2 cellular contexts compared by ENCODE assay signal in the genomic region with DNA sequence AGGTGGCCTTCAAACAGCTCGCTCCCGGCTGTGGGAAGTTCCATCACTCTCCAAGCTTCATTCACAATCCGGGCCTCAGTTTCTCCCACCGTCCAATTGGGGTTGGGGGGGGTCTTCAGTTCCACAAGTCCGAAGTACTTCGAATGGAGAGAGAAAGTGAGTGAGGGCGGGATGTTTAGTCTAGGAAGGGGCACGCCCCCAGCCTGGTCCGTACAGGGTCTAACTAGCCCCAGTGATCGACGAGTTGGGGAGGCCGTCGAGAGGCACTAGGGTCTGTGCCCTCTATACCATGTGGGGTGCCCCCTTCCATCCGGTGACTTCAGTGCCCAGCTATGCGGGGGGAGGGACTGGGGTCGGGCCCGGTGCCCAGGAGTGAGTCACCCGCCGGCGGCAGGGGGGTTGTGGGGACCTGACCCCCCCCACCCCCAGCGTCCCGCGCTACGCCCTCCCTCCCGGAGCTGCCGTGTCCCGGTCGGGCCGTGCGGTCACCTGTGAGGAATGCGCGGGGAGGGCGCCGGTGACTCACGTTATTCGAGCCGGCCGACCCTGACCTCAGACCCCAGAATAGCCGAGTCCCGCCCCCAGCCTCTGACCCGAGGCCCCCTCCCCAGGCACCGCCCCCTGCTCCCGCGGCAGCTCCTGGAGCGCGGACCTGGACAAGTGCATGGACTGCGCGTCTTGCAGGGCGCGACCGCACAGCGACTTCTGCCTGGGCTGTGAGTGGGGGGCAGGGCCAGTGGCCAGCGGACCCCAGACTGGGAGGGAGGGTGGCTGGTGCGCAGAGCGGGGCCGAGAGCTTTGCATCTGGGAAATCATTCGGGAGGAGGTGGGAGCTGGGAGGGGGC.
TF ChIP-seq lines count a peak whose summit lies in the region.

No MANE protein-coding gene starts in this region.

TF ChIP-seq in HEK293, 187 proteins besides CTCF, POLR2A, EP300 and RAD21 (continued from another document and continues in another):
- TF ChIP-seq ZNF2 (tag by site-specific recombination; IDR thresholded peaks at IDR 0.05) = no peak; the same call in 1 of the 2 replicates
- TF ChIP-seq PRDM1 (tag by site-specific recombination; IDR thresholded peaks at IDR 0.05) = no peak
- TF ChIP-seq, protein P1, sequence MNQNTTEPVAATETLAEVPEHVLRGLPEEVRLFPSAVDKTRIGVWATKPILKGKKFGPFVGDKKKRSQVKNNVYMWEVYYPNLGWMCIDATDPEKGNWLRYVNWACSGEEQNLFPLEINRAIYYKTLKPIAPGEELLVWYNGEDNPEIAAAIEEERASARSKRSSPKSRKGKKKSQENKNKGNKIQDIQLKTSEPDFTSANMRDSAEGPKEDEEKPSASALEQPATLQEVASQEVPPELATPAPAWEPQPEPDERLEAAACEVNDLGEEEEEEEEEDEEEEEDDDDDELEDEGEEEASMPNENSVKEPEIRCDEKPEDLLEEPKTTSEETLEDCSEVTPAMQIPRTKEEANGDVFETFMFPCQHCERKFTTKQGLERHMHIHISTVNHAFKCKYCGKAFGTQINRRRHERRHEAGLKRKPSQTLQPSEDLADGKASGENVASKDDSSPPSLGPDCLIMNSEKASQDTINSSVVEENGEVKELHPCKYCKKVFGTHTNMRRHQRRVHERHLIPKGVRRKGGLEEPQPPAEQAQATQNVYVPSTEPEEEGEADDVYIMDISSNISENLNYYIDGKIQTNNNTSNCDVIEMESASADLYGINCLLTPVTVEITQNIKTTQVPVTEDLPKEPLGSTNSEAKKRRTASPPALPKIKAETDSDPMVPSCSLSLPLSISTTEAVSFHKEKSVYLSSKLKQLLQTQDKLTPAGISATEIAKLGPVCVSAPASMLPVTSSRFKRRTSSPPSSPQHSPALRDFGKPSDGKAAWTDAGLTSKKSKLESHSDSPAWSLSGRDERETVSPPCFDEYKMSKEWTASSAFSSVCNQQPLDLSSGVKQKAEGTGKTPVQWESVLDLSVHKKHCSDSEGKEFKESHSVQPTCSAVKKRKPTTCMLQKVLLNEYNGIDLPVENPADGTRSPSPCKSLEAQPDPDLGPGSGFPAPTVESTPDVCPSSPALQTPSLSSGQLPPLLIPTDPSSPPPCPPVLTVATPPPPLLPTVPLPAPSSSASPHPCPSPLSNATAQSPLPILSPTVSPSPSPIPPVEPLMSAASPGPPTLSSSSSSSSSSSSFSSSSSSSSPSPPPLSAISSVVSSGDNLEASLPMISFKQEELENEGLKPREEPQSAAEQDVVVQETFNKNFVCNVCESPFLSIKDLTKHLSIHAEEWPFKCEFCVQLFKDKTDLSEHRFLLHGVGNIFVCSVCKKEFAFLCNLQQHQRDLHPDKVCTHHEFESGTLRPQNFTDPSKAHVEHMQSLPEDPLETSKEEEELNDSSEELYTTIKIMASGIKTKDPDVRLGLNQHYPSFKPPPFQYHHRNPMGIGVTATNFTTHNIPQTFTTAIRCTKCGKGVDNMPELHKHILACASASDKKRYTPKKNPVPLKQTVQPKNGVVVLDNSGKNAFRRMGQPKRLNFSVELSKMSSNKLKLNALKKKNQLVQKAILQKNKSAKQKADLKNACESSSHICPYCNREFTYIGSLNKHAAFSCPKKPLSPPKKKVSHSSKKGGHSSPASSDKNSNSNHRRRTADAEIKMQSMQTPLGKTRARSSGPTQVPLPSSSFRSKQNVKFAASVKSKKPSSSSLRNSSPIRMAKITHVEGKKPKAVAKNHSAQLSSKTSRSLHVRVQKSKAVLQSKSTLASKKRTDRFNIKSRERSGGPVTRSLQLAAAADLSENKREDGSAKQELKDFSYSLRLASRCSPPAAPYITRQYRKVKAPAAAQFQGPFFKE (tag by site-specific recombination; IDR thresholded peaks at IDR 0.05; ENCODE audit: borderline replicate concordance) = 0 out of 2 replicates have a peak, but pooled peaks have one; percentile 19
- TF ChIP-seq MEIS1 (CRISPR knock-in tag; IDR thresholded peaks at IDR 0.05; ENCODE audit: borderline replicate concordance) = no peak
- TF ChIP-seq ZNF654 (tag by site-specific recombination; IDR thresholded peaks at IDR 0.05; ENCODE audit: low read depth) = 0 out of 2 replicates have a peak, but pooled peaks have one; percentile 2
- TF ChIP-seq ZNF16 (tag by site-specific recombination; IDR thresholded peaks at IDR 0.05; ENCODE audit: low read depth) = no peak
- TF ChIP-seq, protein P2, sequence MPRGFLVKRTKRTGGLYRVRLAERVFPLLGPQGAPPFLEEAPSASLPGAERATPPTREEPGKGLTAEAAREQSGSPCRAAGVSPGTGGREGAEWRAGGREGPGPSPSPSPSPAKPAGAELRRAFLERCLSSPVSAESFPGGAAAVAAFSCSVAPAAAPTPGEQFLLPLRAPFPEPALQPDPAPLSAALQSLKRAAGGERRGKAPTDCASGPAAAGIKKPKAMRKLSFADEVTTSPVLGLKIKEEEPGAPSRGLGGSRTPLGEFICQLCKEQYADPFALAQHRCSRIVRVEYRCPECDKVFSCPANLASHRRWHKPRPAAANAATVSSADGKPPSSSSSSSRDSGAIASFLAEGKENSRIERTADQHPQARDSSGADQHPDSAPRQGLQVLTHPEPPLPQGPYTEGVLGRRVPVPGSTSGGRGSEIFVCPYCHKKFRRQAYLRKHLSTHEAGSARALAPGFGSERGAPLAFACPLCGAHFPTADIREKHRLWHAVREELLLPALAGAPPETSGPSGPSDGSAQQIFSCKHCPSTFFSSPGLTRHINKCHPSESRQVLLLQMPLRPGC (tag by site-specific recombination; IDR thresholded peaks at IDR 0.05) = peak; percentile 89
- no peak for TF ChIP-seq ZFP3 (tag by site-specific recombination; IDR thresholded peaks at IDR 0.05; ENCODE audit: low read depth)
- TF ChIP-seq ZFP41 (tag by site-specific recombination; IDR thresholded peaks at IDR 0.05; ENCODE audit: borderline replicate concordance) = no peak
- TF ChIP-seq ZBTB8A (tag by site-specific recombination; IDR thresholded peaks at IDR 0.05) = peak; percentile 78
- no peak for TF ChIP-seq ZNF510 (tag by site-specific recombination; IDR thresholded peaks at IDR 0.05; ENCODE audit: insufficient replicate concordance)
- no peak for TF ChIP-seq ZNF792 (tag by site-specific recombination; IDR thresholded peaks at IDR 0.05)
- peak; percentile 89 for TF ChIP-seq SP3 (tag by site-specific recombination; IDR thresholded peaks at IDR 0.05)
- no peak for TF ChIP-seq ZNF311 (tag by site-specific recombination; IDR thresholded peaks at IDR 0.05; ENCODE audit: borderline replicate concordance)
- no peak for TF ChIP-seq ZNF146 (tag by site-specific recombination; IDR thresholded peaks at IDR 0.05)
- TF ChIP-seq RBAK (tag by site-specific recombination; IDR thresholded peaks at IDR 0.05) = no peak
- TF ChIP-seq ZXDB (tag by site-specific recombination; IDR thresholded peaks at IDR 0.05) = peak; percentile 90
- TF ChIP-seq KLF8 (tag by site-specific recombination; IDR thresholded peaks at IDR 0.05) = peak; percentile 90

TF ChIP-seq in K562, 482 proteins besides CTCF, POLR2A, EP300 and RAD21 (continued from another document and continues in another):
- TF ChIP-seq, protein P3, sequence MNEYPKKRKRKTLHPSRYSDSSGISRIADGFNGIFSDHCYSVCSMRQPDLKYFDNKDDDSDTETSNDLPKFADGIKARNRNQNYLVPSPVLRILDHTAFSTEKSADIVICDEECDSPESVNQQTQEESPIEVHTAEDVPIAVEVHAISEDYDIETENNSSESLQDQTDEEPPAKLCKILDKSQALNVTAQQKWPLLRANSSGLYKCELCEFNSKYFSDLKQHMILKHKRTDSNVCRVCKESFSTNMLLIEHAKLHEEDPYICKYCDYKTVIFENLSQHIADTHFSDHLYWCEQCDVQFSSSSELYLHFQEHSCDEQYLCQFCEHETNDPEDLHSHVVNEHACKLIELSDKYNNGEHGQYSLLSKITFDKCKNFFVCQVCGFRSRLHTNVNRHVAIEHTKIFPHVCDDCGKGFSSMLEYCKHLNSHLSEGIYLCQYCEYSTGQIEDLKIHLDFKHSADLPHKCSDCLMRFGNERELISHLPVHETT (CRISPR knock-in tag; conservative IDR thresholded peaks at IDR 0.05 in 1 of 2, IDR thresholded peaks at IDR 0.05 in 1 of 2) = peak in 1 of 2 experiments; percentile 17; a peak in 1 of 4 replicates
- TF ChIP-seq PTTG1 (tag; IDR thresholded peaks at IDR 0.05; ENCODE audit: low read depth) (no peak), LEF1 (IDR thresholded peaks at IDR 0.05) (no peak), ZNF695 (CRISPR knock-in tag; IDR thresholded peaks at IDR 0.05) (no peak), ZNF77 (CRISPR knock-in tag; IDR thresholded peaks at IDR 0.05) (no peak), KLF13 (tag; IDR thresholded peaks at IDR 0.05; ENCODE audit: borderline replicate concordance, low read depth) (peak; percentile 53; the same call in 1 of the 2 replicates), SREBF1 (IDR thresholded peaks at IDR 0.05; ENCODE audit: borderline replicate concordance, low read depth, low read length) (no peak), ZNF785 (CRISPR knock-in tag; IDR thresholded peaks at IDR 0.05) (no peak), DACH1 (IDR thresholded peaks at IDR 0.05; ENCODE audit: partially characterized antibody) (no peak), SNRNP70 (optimal IDR thresholded peaks at IDR 0.05; ENCODE audit: low read depth, low read length) (no peak), FIP1L1 (IDR thresholded peaks at IDR 0.05; ENCODE audit: low read depth, low read length, poor library complexity, severe bottlenecking) (peak; percentile 81), TEAD4 (IDR thresholded peaks at IDR 0.05; ENCODE audit: low read length) (peak; percentile 69; the same call in 1 of the 2 replicates), TEAD4 (CRISPR knock-in tag; IDR thresholded peaks at IDR 0.05; ENCODE audit: borderline replicate concordance) (peak; percentile 83; the same call in 1 of the 2 replicates), HMGN3 (IDR thresholded peaks at IDR 0.05; ENCODE audit: borderline replicate concordance, extremely low read depth, insufficient read length, low read depth, low read length) (no peak), SRSF1 (IDR thresholded peaks at IDR 0.05; ENCODE audit: low read depth, low read length) (no peak), CAMTA2 (CRISPR knock-in tag; conservative IDR thresholded peaks at IDR 0.05) (no peak), KLF6 (CRISPR knock-in tag; IDR thresholded peaks at IDR 0.05; ENCODE audit: borderline replicate concordance) (no peak), DPF2 (IDR thresholded peaks at IDR 0.05) (peak; percentile 82), ZFP1 (CRISPR knock-in tag; IDR thresholded peaks at IDR 0.05) (no peak), LARP7 (IDR thresholded peaks at IDR 0.05) (no peak), ZFPM2 (CRISPR knock-in tag; IDR thresholded peaks at IDR 0.05) (no peak)
- TF ChIP-seq, protein P4, sequence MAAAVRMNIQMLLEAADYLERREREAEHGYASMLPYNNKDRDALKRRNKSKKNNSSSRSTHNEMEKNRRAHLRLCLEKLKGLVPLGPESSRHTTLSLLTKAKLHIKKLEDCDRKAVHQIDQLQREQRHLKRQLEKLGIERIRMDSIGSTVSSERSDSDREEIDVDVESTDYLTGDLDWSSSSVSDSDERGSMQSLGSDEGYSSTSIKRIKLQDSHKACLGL (CRISPR knock-in tag; IDR thresholded peaks at IDR 0.05; ENCODE audit: borderline replicate concordance, poor library complexity, severe bottlenecking) = no peak
- TF ChIP-seq, protein P5, sequence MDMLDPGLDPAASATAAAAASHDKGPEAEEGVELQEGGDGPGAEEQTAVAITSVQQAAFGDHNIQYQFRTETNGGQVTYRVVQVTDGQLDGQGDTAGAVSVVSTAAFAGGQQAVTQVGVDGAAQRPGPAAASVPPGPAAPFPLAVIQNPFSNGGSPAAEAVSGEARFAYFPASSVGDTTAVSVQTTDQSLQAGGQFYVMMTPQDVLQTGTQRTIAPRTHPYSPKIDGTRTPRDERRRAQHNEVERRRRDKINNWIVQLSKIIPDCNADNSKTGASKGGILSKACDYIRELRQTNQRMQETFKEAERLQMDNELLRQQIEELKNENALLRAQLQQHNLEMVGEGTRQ (CRISPR knock-in tag; IDR thresholded peaks at IDR 0.05) = 0 out of 2 replicates have a peak, but pooled peaks have one; percentile 44
- TF ChIP-seq, protein P6, sequence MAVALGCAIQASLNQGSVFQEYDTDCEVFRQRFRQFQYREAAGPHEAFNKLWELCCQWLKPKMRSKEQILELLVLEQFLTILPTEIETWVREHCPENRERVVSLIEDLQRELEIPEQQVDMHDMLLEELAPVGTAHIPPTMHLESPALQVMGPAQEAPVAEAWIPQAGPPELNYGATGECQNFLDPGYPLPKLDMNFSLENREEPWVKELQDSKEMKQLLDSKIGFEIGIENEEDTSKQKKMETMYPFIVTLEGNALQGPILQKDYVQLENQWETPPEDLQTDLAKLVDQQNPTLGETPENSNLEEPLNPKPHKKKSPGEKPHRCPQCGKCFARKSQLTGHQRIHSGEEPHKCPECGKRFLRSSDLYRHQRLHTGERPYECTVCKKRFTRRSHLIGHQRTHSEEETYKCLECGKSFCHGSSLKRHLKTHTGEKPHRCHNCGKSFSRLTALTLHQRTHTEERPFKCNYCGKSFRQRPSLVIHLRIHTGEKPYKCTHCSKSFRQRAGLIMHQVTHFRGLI (CRISPR knock-in tag; IDR thresholded peaks at IDR 0.05) = no peak
- TF ChIP-seq, protein P7, sequence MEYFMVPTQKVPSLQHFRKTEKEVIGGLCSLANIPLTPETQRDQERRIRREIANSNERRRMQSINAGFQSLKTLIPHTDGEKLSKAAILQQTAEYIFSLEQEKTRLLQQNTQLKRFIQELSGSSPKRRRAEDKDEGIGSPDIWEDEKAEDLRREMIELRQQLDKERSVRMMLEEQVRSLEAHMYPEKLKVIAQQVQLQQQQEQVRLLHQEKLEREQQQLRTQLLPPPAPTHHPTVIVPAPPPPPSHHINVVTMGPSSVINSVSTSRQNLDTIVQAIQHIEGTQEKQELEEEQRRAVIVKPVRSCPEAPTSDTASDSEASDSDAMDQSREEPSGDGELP (CRISPR knock-in tag; IDR thresholded peaks at IDR 0.05; ENCODE audit: borderline replicate concordance) = no peak; the same call in 1 of the 2 replicates
- TF ChIP-seq, protein P8, sequence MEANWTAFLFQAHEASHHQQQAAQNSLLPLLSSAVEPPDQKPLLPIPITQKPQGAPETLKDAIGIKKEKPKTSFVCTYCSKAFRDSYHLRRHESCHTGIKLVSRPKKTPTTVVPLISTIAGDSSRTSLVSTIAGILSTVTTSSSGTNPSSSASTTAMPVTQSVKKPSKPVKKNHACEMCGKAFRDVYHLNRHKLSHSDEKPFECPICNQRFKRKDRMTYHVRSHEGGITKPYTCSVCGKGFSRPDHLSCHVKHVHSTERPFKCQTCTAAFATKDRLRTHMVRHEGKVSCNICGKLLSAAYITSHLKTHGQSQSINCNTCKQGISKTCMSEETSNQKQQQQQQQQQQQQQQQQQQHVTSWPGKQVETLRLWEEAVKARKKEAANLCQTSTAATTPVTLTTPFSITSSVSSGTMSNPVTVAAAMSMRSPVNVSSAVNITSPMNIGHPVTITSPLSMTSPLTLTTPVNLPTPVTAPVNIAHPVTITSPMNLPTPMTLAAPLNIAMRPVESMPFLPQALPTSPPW (CRISPR knock-in tag; IDR thresholded peaks at IDR 0.05) = peak; percentile 91
- TF ChIP-seq, protein P9, sequence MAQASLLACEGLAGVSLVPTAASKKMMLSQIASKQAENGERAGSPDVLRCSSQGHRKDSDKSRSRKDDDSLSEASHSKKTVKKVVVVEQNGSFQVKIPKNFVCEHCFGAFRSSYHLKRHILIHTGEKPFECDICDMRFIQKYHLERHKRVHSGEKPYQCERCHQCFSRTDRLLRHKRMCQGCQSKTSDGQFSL (CRISPR knock-in tag; IDR thresholded peaks at IDR 0.05) = peak; percentile 93
- TF ChIP-seq, protein P9 (tag; IDR thresholded peaks at IDR 0.05) = peak in 1 of 2 experiments; percentile 84; a peak in 2 of 4 replicates
